17 cellular contexts compared by ENCODE assay signal in the genomic region with DNA sequence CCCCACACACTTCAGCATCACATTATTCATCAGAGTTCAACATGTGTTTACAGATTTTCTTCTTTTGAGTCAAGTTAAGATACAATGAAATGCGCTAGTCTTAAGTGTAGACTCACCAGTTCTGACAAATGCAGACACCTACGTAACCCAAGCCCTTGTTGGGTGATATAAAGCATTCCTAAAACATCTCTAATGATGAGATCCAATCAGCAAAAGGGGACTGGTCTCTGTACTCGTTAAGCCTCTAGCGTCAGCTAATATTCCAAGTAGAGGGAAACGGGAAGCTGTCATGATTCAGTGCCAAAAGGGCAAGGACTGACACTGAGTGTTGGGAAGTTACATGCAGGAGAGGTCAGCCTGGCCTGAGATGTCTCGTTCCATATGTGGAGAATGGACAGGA. TPM values are rescaled to one million over a fixed set of nuclear protein-coding genes. Genes with fewer than 3 reads are reported as not detected.
"Had no signal": no experiment of that assay in that cellular context is flagged by ENCODE, and none has a peak within 500 bp of the region (broad histone marks: within the 10 kb centered on the region; RNA-seq: fewer than 3 reads in every experiment).

No MANE protein-coding gene starts in this region.

- DNase-seq: activated CD4-positive, alpha-beta T cell treated with anti-CD3 and anti-CD28 coated beads, Interleukin-2, amount 10 ng/mL, durations not matched to agents 7 days and 5 days; activated CD4-positive, CD25-positive, alpha-beta regulatory T cell; activated naive CD4-positive, alpha-beta T cell treated with anti-CD3 and anti-CD28 coated beads for 36 hours; activated T-cell treated with anti-CD3 and anti-CD28 coated beads for 4 hours; body of pancreas; cerebellar nuclear complex; effector memory CD8-positive, alpha-beta T cell; immature natural killer cell; left colon; small intestine; T-helper 17 cell; thyroid gland had no signal

- H3K36me3 ChIP-seq: thyroid gland had no signal

- ATAC-seq: activated T-helper 17 cell treated with anti-CD3 and anti-CD28 coated beads, Interleukin-2, amount 50 U/mL, for 72 hours; body of pancreas; effector memory CD8-positive, alpha-beta T cell; left colon; T-helper 17 cell had no signal

- H3K9me3 Mint-ChIP-seq: activated CD4-positive, alpha-beta T cell treated with anti-CD3 and anti-CD28 coated beads, Interleukin-2, amount 10 ng/mL, durations not matched to agents 7 days and 5 days; activated naive CD4-positive, alpha-beta T cell treated with anti-CD3 and anti-CD28 coated beads for 36 hours; activated T-helper 17 cell treated with anti-CD3 and anti-CD28 coated beads, Interleukin-2, amount 50 U/mL, for 72 hours; dendritic cell treated with granulocyte-macrophage colony-stimulating factor and Interleukin-4, amounts not matched to agents 40 ng/mL and 50 ng/mL, for 4 days; effector memory CD8-positive, alpha-beta T cell; immature natural killer cell had no signal

- H3K27ac Mint-ChIP-seq: activated CD4-positive, alpha-beta T cell treated with anti-CD3 and anti-CD28 coated beads, Interleukin-2, amount 10 ng/mL, durations not matched to agents 7 days and 5 days; activated naive CD4-positive, alpha-beta T cell treated with anti-CD3 and anti-CD28 coated beads for 36 hours; activated T-helper 17 cell treated with anti-CD3 and anti-CD28 coated beads, Interleukin-2, amount 50 U/mL, for 72 hours; dendritic cell treated with granulocyte-macrophage colony-stimulating factor and Interleukin-4, amounts not matched to agents 40 ng/mL and 50 ng/mL, for 4 days; effector memory CD8-positive, alpha-beta T cell; immature natural killer cell; T-helper 17 cell had no signal

- H3K4me1 Mint-ChIP-seq: activated CD4-positive, alpha-beta T cell treated with anti-CD3 and anti-CD28 coated beads, Interleukin-2, amount 10 ng/mL, durations not matched to agents 7 days and 5 days; activated T-helper 17 cell treated with anti-CD3 and anti-CD28 coated beads, Interleukin-2, amount 50 U/mL, for 72 hours; immature natural killer cell; T-helper 17 cell had no signal

- H2AFZ ChIP-seq: parathyroid adenoma had no signal

- H3K9ac ChIP-seq: parathyroid adenoma had no signal

- H3K79me2 ChIP-seq: parathyroid adenoma had no signal

- H3K4me3 Mint-ChIP-seq: activated CD4-positive, alpha-beta T cell treated with anti-CD3 and anti-CD28 coated beads, Interleukin-2, amount 10 ng/mL, durations not matched to agents 7 days and 5 days; activated naive CD4-positive, alpha-beta T cell treated with anti-CD3 and anti-CD28 coated beads for 36 hours; activated T-helper 17 cell treated with anti-CD3 and anti-CD28 coated beads, Interleukin-2, amount 50 U/mL, for 72 hours; dendritic cell treated with granulocyte-macrophage colony-stimulating factor and Interleukin-4, amounts not matched to agents 40 ng/mL and 50 ng/mL, for 4 days; effector memory CD8-positive, alpha-beta T cell; immature natural killer cell; T-helper 17 cell had no signal

- H3K4me1 ChIP-seq: parathyroid adenoma had no signal

- FAIRE-seq: small intestine, TTC549 had no signal

- H3K4me3 ChIP-seq: body of pancreas, thyroid gland had no signal

- H3K27me3 Mint-ChIP-seq: dendritic cell treated with granulocyte-macrophage colony-stimulating factor and Interleukin-4, amounts not matched to agents 40 ng/mL and 50 ng/mL, for 4 days; T-helper 17 cell had no signal

- H3K36me3 Mint-ChIP-seq: immature natural killer cell had no signal

- H3K9me3 ChIP-seq: body of pancreas, thyroid gland had no signal

- H3K27ac ChIP-seq: body of pancreas, parathyroid adenoma, thyroid gland had no signal

- H3K27me3 ChIP-seq: body of pancreas, thyroid gland had no signal

RNA-seq across cellular contexts. Expression of a gene that starts 38.7 kb away (rescaled TPM):
- total RNA-seq: activated CD4-positive, alpha-beta T cell treated with anti-CD3 and anti-CD28 coated beads, Interleukin-2, amount 10 ng/mL, durations not matched to agents 7 days and 5 days; activated CD8-positive, alpha-beta memory T cell treated with anti-CD3 and anti-CD28 coated beads for 36 hours; activated naive CD4-positive, alpha-beta T cell treated with anti-CD3 and anti-CD28 coated beads for 36 hours; activated T-helper 17 cell treated with anti-CD3 and anti-CD28 coated beads, Interleukin-2, amount 50 U/mL, for 72 hours; T-helper 17 cell had no signal
- polyA plus RNA-seq: immature natural killer cell had no signal
